19 cellular contexts compared by ENCODE assay signal in genomic region chr10:98655512-98655911, GRCh38.
DNase-seq lines count a peak whose midpoint lies in the region; ATAC-seq and TF ChIP-seq lines count a peak whose summit lies in the region.
"Had no signal": no experiment of that assay in that cellular context is flagged by ENCODE, and none has a peak within 500 bp of the region (broad histone marks: within the 10 kb centered on the region; RNA-seq: fewer than 3 reads in every experiment).

No MANE protein-coding gene starts in this region.

- H3K27me3 ChIP-seq in GM23338 (ENCODE audit: insufficient read depth), result no peaks in the 10 kb centered on the region
- H3K27me3 ChIP-seq: BE2C; BLaER1 treated with 17β-estradiol and CSF1 and Interleukin-3, amounts not matched to agents 10 nM and 100 nM had no signal

- H2AFZ ChIP-seq in GM23338, result peak overlapping the region; percentile 67; the same call in 1 of the 2 replicates
- H2AFZ ChIP-seq: GM23248 had no signal

- TF ChIP-seq CTCF in GM23338 (conservative IDR thresholded peaks at IDR 0.05; ENCODE audit: low read depth in 2 of 2), result no peak

- H3K27ac Mint-ChIP-seq in GM23338 (no peak overlapping the region), memory B cell (no peak overlapping the region)
- H3K27ac Mint-ChIP-seq: CD14-positive monocyte; CD4-positive, alpha-beta memory T cell; HFFc6 had no signal

- ATAC-seq in GM23338 (no peak), memory B cell (ENCODE audit: low read depth) (peak; percentile 24), HG02642 (IDR thresholded peaks at IDR 0.05; ENCODE audit: poor library complexity, unreplicated experiment) (no peak)

- H4K20me1 ChIP-seq in GM23338 (replicated peaks; ENCODE audit: insufficient read depth), result no peaks in the 10 kb centered on the region
- H4K20me1 ChIP-seq: BLaER1 treated with 17β-estradiol and CSF1 and Interleukin-3, amounts not matched to agents 10 nM and 100 nM had no signal

- no peaks in the 10 kb centered on the region for H3K36me3 ChIP-seq in GM23338 (ENCODE audit: insufficient read depth)
- H3K36me3 ChIP-seq: BE2C; BLaER1 treated with 17β-estradiol and CSF1 and Interleukin-3, amounts not matched to agents 10 nM and 100 nM; HAP-1 had no signal

- H3K4me2 ChIP-seq in GM23338, result no peak overlapping the region

- H3K9me2 ChIP-seq in GM23338 (ENCODE audit: insufficient read depth), result peaks cover 3% of the 10 kb centered on the region; the same call in 1 of the 2 replicates

- H3K27ac ChIP-seq in GM23338 (ENCODE audit: low read depth), result no peak overlapping the region
- H3K27ac ChIP-seq: 22Rv1; BLaER1 treated with 17β-estradiol and CSF1 and Interleukin-3, amounts not matched to agents 10 nM and 100 nM; GM23248 had no signal

- H3K27me3 Mint-ChIP-seq in GM23338 (ENCODE audit: insufficient read depth, low read depth, poor library complexity) (no peaks in the 10 kb centered on the region), memory B cell (peaks cover 2% of the 10 kb centered on the region)

- H3K79me2 ChIP-seq in GM23338 (replicated peaks; ENCODE audit: insufficient read depth), result no peaks in the 10 kb centered on the region

- no peak overlapping the region for H3K4me3 ChIP-seq in GM23338
- H3K4me3 ChIP-seq: BLaER1 treated with 17β-estradiol and CSF1 and Interleukin-3, amounts not matched to agents 10 nM and 100 nM; GM23248; HAP-1 had no signal

- H3F3A ChIP-seq in GM23338 (replicated peaks; ENCODE audit: low read depth), result no peaks in the 10 kb centered on the region

- no peaks in the 10 kb centered on the region for H3K4me1 ChIP-seq in GM23338 (ENCODE audit: insufficient read depth)
- H3K4me1 ChIP-seq: BE2C, HAP-1 had no signal

- H3K4me3 Mint-ChIP-seq in GM23338, result no peak overlapping the region
- no peak overlapping the region for H3K4me3 Mint-ChIP-seq in memory B cell
- H3K4me3 Mint-ChIP-seq: CD14-positive monocyte; CD4-positive, alpha-beta memory T cell; HFFc6 had no signal

- H3K9me3 Mint-ChIP-seq in GM23338 (no peaks in the 10 kb centered on the region), memory B cell (peaks cover 2% of the 10 kb centered on the region)
- H3K9me3 Mint-ChIP-seq: CD14-positive monocyte; CD4-positive, alpha-beta memory T cell; HFFc6 had no signal

- H3K4me1 Mint-ChIP-seq in GM23338 (peaks cover 10% of the 10 kb centered on the region; the same call in 2 of the 3 replicates), memory B cell (peaks cover 19% of the 10 kb centered on the region)
- H3K4me1 Mint-ChIP-seq: CD4-positive, alpha-beta memory T cell had no signal

- peak; percentile 12 for DNase-seq in NOMO-1 treated with DMSO at 0.1 percent for 48 hours (lab: John Stamatoyannopoulos, UW; ENCODE audit: unreplicated experiment)
- no peak for DNase-seq in NOMO-1 treated with dmso at 0.1 percent for 144 hours (lab: John Stamatoyannopoulos, UW; ENCODE audit: unreplicated experiment)
- no peak for DNase-seq in GM23338 (ENCODE audit: low spot score)
- DNase-seq in memory B cell (ENCODE audit: low spot score in 2 of 2), result no peak
- DNase-seq in SKM-1 (lab: John Stamatoyannopoulos, UW; ENCODE audit: unreplicated experiment), result no peak
- DNase-seq in foreskin melanocyte, result no peak
- DNase-seq: BE2C; Calu3; CD4-positive, alpha-beta memory T cell; COR-L47; DMS153; DND-41; GM23248; HFFc6 had no signal

- H3K36me3 Mint-ChIP-seq in GM23338 (ENCODE audit: low read depth) (no peaks in the 10 kb centered on the region; the same call in 2 of the 3 replicates), memory B cell (no peaks in the 10 kb centered on the region)
- H3K36me3 Mint-ChIP-seq: CD14-positive monocyte; CD4-positive, alpha-beta memory T cell had no signal

TF ChIP-seq in GM23338, 12 proteins besides CTCF, POLR2A, EP300 and RAD21:
- TF ChIP-seq ZNF331 (CRISPR knock-in tag; IDR thresholded peaks at IDR 0.05; ENCODE audit: low read depth), result no peak
- TF ChIP-seq STAT1 (IDR thresholded peaks at IDR 0.05; ENCODE audit: unreplicated experiment), result no peak
